Comparison of ENCODE assay signal across 8 cellular contexts in genomic region chr19:40603719-40604646, GRCh38. TPM values are rescaled to one million over a fixed set of nuclear protein-coding genes. Genes with fewer than 3 reads are reported as not detected.
A peak's percentile ranks its signal among the peaks of the same experiment; 100 is the strongest.
DNase-seq lines count a peak whose midpoint lies in the region; ATAC-seq and TF ChIP-seq lines count a peak whose summit lies in the region.

No MANE protein-coding gene starts in this region.

- H3K27me3 ChIP-seq in Karpas-422 (ENCODE audit: low read length) (no peaks in the 10 kb centered on the region), fibroblast of lung (ENCODE audit: control insufficient read depth, insufficient read depth, low read length) (peaks cover 2% of the 10 kb centered on the region)
- peaks cover 10 to 21% of the 10 kb centered on the region in 2 donors for H3K27me3 ChIP-seq in naive thymus-derived CD4-positive, alpha-beta T cell (ENCODE audit: control insufficient read depth in 2 of 2, insufficient read depth in 2 of 2, low read length in 2 of 2)

- H3K36me3 Mint-ChIP-seq in naive thymus-derived CD4-positive, alpha-beta T cell: peaks cover 0 to 1% (median 0%) of the 10 kb centered on the region in 5 donors
- H3K36me3 Mint-ChIP-seq in stimulated activated memory B cell treated with anti-CD40 and anti-IgM and Interleukin-4, amounts not matched to agents 10 μg/mL and 1 μg/mL and 100 μg/mL, for 72 hours: no peaks in the 10 kb centered on the region

- H3K36me3 ChIP-seq in Karpas-422 (ENCODE audit: insufficient read depth, low read length): no peaks in the 10 kb centered on the region
- no peaks in the 10 kb centered on the region for H3K36me3 ChIP-seq in fibroblast of lung (ENCODE audit: control insufficient read depth, insufficient read depth, low read length)
- no peaks in the 10 kb centered on the region for H3K36me3 ChIP-seq in naive thymus-derived CD4-positive, alpha-beta T cell (ENCODE audit: control insufficient read depth in 2 of 3, insufficient read depth in 3 of 3, low read length in 3 of 3)

- H4K20me1 ChIP-seq in Karpas-422 (ENCODE audit: insufficient read depth, low read depth, low read length) (peaks cover 2% of the 10 kb centered on the region; the same call in 1 of the 2 replicates), fibroblast of lung (ENCODE audit: control insufficient read depth, extremely low read depth, insufficient read depth, low read length) (no peaks in the 10 kb centered on the region)

- peak overlapping the region; percentile 58 for H3K4me2 ChIP-seq in Karpas-422 (ENCODE audit: low read depth, low read length, poor library complexity, severe bottlenecking)
- H3K4me2 ChIP-seq in fibroblast of lung (ENCODE audit: extremely low read depth, insufficient read depth, low read length): peak overlapping the region; percentile 89

- H3K4me3 ChIP-seq in Karpas-422 (ENCODE audit: low read length) (peak overlapping the region; percentile 50; the same call in 1 of the 2 replicates), fibroblast of lung (replicated peaks in 1 of 4; ENCODE audit: control extremely low read depth in 1 of 4, insufficient read depth in 1 of 4, low read depth in 3 of 4, low read length in 4 of 4) (peak overlapping the region; percentile 19 to 87 (median 24))
- H3K4me3 ChIP-seq in naive thymus-derived CD4-positive, alpha-beta T cell (ENCODE audit: low read length): peak overlapping the region; percentile 72

- no peak overlapping the region for H3K9ac ChIP-seq in Karpas-422 (ENCODE audit: low read length)
- H3K9ac ChIP-seq in fibroblast of lung (ENCODE audit: insufficient read depth, low read length): peak overlapping the region; percentile 32

- no peak overlapping the region for H3K27ac ChIP-seq in Karpas-422 (ENCODE audit: low read length)
- H3K27ac ChIP-seq in fibroblast of lung (ENCODE audit: insufficient read depth, low read length): peak overlapping the region; percentile 84
- peak overlapping the region; percentile 35 for H3K27ac ChIP-seq in naive thymus-derived CD4-positive, alpha-beta T cell (ENCODE audit: low read depth, low read length)

- H3K4me1 ChIP-seq in Karpas-422 (ENCODE audit: low read length) (peaks cover 54% of the 10 kb centered on the region), fibroblast of lung (ENCODE audit: control insufficient read depth, extremely low read depth, insufficient read depth, low read length) (peaks cover 22% of the 10 kb centered on the region)
- H3K4me1 ChIP-seq in naive thymus-derived CD4-positive, alpha-beta T cell (ENCODE audit: control insufficient read depth in 2 of 2, insufficient read depth in 2 of 2, low read length in 2 of 2): peaks cover 53 to 60% of the 10 kb centered on the region in 2 donors

- H3K79me2 ChIP-seq in Karpas-422 (ENCODE audit: low read length) (no peaks in the 10 kb centered on the region), fibroblast of lung (ENCODE audit: control insufficient read depth, insufficient read depth, low read length) (no peaks in the 10 kb centered on the region)

- peaks cover 0 to 2% (median 0%) of the 10 kb centered on the region in 11 donors for H3K9me3 Mint-ChIP-seq in naive thymus-derived CD4-positive, alpha-beta T cell
- peaks cover 2% of the 10 kb centered on the region for H3K9me3 Mint-ChIP-seq in stimulated activated memory B cell treated with anti-CD40 and anti-IgM and Interleukin-4, amounts not matched to agents 10 μg/mL and 1 μg/mL and 100 μg/mL, for 72 hours

- intact Hi-C loops in naive thymus-derived CD4-positive, alpha-beta T cell (cut with micrococcal nuclease): loop anchor here (1.0 to 10.0 kb wide), 6 partner anchors 111 to 951 kb away; partner anchors contain the start of genes BLVRB (in 1 of the 2), C19orf47 (in 1 of the 2), PLD3 (in 1 of the 2) and SERTAD3 (in 1 of the 2)

- peaks cover 20 to 37% (median 25%) of the 10 kb centered on the region in 5 donors for H3K27me3 Mint-ChIP-seq in naive thymus-derived CD4-positive, alpha-beta T cell
- peaks cover 30% of the 10 kb centered on the region for H3K27me3 Mint-ChIP-seq in stimulated activated memory B cell treated with anti-CD40 and anti-IgM and Interleukin-4, amounts not matched to agents 10 μg/mL and 1 μg/mL and 100 μg/mL, for 72 hours

- H3K27ac Mint-ChIP-seq in naive thymus-derived CD4-positive, alpha-beta T cell: peak overlapping the region; percentile 72 to 93 (median 86)
- peak overlapping the region; percentile 57 for H3K27ac Mint-ChIP-seq in stimulated activated memory B cell treated with anti-CD40 and anti-IgM and Interleukin-4, amounts not matched to agents 10 μg/mL and 1 μg/mL and 100 μg/mL, for 72 hours

- H2AFZ ChIP-seq in Karpas-422 (ENCODE audit: low read length) (no peak overlapping the region), fibroblast of lung (ENCODE audit: low read length) (no peak overlapping the region)

- H3K4me1 Mint-ChIP-seq in naive thymus-derived CD4-positive, alpha-beta T cell: peaks cover 20 to 84% (median 71%) of the 10 kb centered on the region in 7 donors
- peaks cover 75% of the 10 kb centered on the region for H3K4me1 Mint-ChIP-seq in stimulated activated memory B cell treated with anti-CD40 and anti-IgM and Interleukin-4, amounts not matched to agents 10 μg/mL and 1 μg/mL and 100 μg/mL, for 72 hours

- ATAC-seq in GM21723 (IDR thresholded peaks at IDR 0.05; ENCODE audit: unreplicated experiment): peak; percentile 67
- peak; percentile 86 for ATAC-seq in naive thymus-derived CD4-positive, alpha-beta T cell
- ATAC-seq in stimulated activated memory B cell treated with anti-CD40 and anti-IgM and Interleukin-4, amounts not matched to agents 10 μg/mL and 1 μg/mL and 100 μg/mL, for 72 hours: peak; percentile 87

- POLR2A ChIA-PET in naive thymus-derived CD4-positive, alpha-beta T cell (lab: Charles Lee): interaction anchor here (0.6 to 4.2 kb wide), 12 partner anchors 9 to 201 kb away, joined by 3 to 34 read pairs (median 4); partner anchors contain the start of gene SERTAD1

- H3K9me3 ChIP-seq in Karpas-422 (ENCODE audit: low read length) (no peaks in the 10 kb centered on the region), fibroblast of lung (ENCODE audit: control insufficient read depth, insufficient read depth, low read depth, low read length) (no peaks in the 10 kb centered on the region)
- no peaks in the 10 kb centered on the region for H3K9me3 ChIP-seq in naive thymus-derived CD4-positive, alpha-beta T cell (ENCODE audit: control insufficient read depth in 2 of 3, low read length in 3 of 3)

- no peaks in the 10 kb centered on the region for H3K9me2 ChIP-seq in Karpas-422 (replicated peaks; ENCODE audit: insufficient read depth, low read length)

- DNase-seq in DMS153 (lab: John Stamatoyannopoulos, UW) (peak; percentile 95), Karpas-422 (peak; percentile 100), RPMI7951 (ENCODE audit: low read depth) (peak; percentile 95), fibroblast of lung (ENCODE audit: low read depth in 2 of 2) (peak; percentile 93 to 98)
- peak; percentile 90 to 97 for DNase-seq in activated T-helper 1 cell treated with anti-CD3 and anti-CD28 coated beads, Interleukin-2, amount 50 U/mL, for 16 hours (ENCODE audit: low read depth in 1 of 2, low spot score in 1 of 2)
- peak; percentile 82 to 96 (median 93) for DNase-seq in naive thymus-derived CD4-positive, alpha-beta T cell

- CTCF ChIA-PET in naive thymus-derived CD4-positive, alpha-beta T cell (lab: Charles Lee): interaction anchor here (0.6 to 4.4 kb wide), 12 partner anchors 9 to 705 kb away, joined by 3 to 42 read pairs (median 4); no protein-coding TSS in a partner anchor

- no peak for TF ChIP-seq CTCF in fibroblast of lung (conservative IDR thresholded peaks at IDR 0.05 in 1 of 2, IDR thresholded peaks at IDR 0.05 in 1 of 2; ENCODE audit: low read depth in 1 of 2, low read length in 2 of 2)

- peak overlapping the region; percentile 84 to 98 (median 88) for H3K4me3 Mint-ChIP-seq in naive thymus-derived CD4-positive, alpha-beta T cell
- H3K4me3 Mint-ChIP-seq in stimulated activated memory B cell treated with anti-CD40 and anti-IgM and Interleukin-4, amounts not matched to agents 10 μg/mL and 1 μg/mL and 100 μg/mL, for 72 hours: peak overlapping the region; percentile 77

RNA-seq across cellular contexts. Expression of gene LTBP4, which starts 2.8 kb away (rescaled TPM):
- 9.6 and 25.9 TPM in 2 replicates for total RNA-seq in Karpas-422 (2014; rRNA removed; shearing (Covaris generic); ENCODE audit: low replicate concordance)
- total RNA-seq in RPMI7951 (2014; rRNA removed; shearing (Covaris generic)): 21.5 and 22.0 TPM in 2 replicates
- 46.4 and 60.9 TPM in 2 replicates for total RNA-seq in fibroblast of lung
- 29.6 and 31.7 TPM in 2 replicates for polyA plus RNA-seq in fibroblast of lung
- 118 and 124 TPM in 2 replicates for polyA plus RNA-seq in fibroblast of lung (2012)
- polyA minus RNA-seq in fibroblast of lung (ENCODE audit: low replicate concordance): 119 and 145 TPM in 2 replicates
- total RNA-seq in naive thymus-derived CD4-positive, alpha-beta T cell: 100 to 1,000 TPM in 4 of 5 experiments, 10 to 100 TPM in 1; 62.4 to 116 (median 111) TPM
- 10 to 100 TPM; 21.8 to 41.4 TPM for polyA plus RNA-seq in naive thymus-derived CD4-positive, alpha-beta T cell

RNA-seq across cellular contexts. Expression of gene SHKBP1, which starts 27.3 kb away (rescaled TPM):
- 49.7 and 98.2 TPM in 2 replicates for total RNA-seq in Karpas-422 (2014; rRNA removed; shearing (Covaris generic); ENCODE audit: low replicate concordance)
- 31.0 and 33.3 TPM in 2 replicates for total RNA-seq in RPMI7951 (2014; rRNA removed; shearing (Covaris generic))
- 22.3 and 43.4 TPM in 2 replicates for total RNA-seq in fibroblast of lung
- 35.6 and 43.2 TPM in 2 replicates for polyA plus RNA-seq in fibroblast of lung
- 63.9 and 95.7 TPM in 2 replicates for polyA plus RNA-seq in fibroblast of lung (2012)
- 81.4 and 142 TPM in 2 replicates for polyA minus RNA-seq in fibroblast of lung (ENCODE audit: low replicate concordance)
- total RNA-seq in naive thymus-derived CD4-positive, alpha-beta T cell: 100 to 1,000 TPM in 4 of 5 experiments, 10 to 100 TPM in 1; 98.4 to 218 (median 139) TPM
- 100 to 1,000 TPM in 1 of 2 donors, 10 to 100 TPM in 1; 92.8 to 140 TPM for polyA plus RNA-seq in naive thymus-derived CD4-positive, alpha-beta T cell
